In genomic region chr7:138167869-138168296, GRCh38 we compare ENCODE assay signal across 15 cellular contexts.
DNase-seq lines count a peak whose midpoint lies in the region; ATAC-seq, FAIRE-seq and TF ChIP-seq lines count a peak whose summit lies in the region.
"Had no signal": no experiment of that assay in that cellular context is flagged by ENCODE, and none has a peak within 500 bp of the region (broad histone marks: within the 10 kb centered on the region; RNA-seq: fewer than 3 reads in every experiment).

No MANE protein-coding gene starts in this region.

- H2BK12ac ChIP-seq in H9 (ENCODE audit: insufficient read length, low read depth, low read length), result no peak overlapping the region

- H2BK5ac ChIP-seq in H9 (ENCODE audit: insufficient read length, low read length) (no peak overlapping the region), mesendoderm (ENCODE audit: low read length) (peak overlapping the region; percentile 89)

- H3K27me3 Mint-ChIP-seq in H9 (ENCODE audit: low read depth) (no peaks in the 10 kb centered on the region), Calu3 (ENCODE audit: unreplicated experiment) (no peaks in the 10 kb centered on the region)

- no peaks in the 10 kb centered on the region for H3K79me1 ChIP-seq in H9 (ENCODE audit: insufficient read depth, low read depth, low read length, poor library complexity, severe bottlenecking)
- no peaks in the 10 kb centered on the region for H3K79me1 ChIP-seq in mesendoderm (ENCODE audit: low read length)

- H3K4me2 ChIP-seq in H9 (ENCODE audit: insufficient read depth, insufficient read length, low read length) (no peak overlapping the region), K562 (ENCODE audit: insufficient read depth, low read length) (no peak overlapping the region), mesendoderm (ENCODE audit: low read length) (no peak overlapping the region)

- TF ChIP-seq CTCF in H9 (conservative IDR thresholded peaks at IDR 0.05), result no peak; the same call in 2 of the 3 replicates
- no peak for TF ChIP-seq CTCF in K562 (IDR thresholded peaks at IDR 0.05 in 2 of 3, conservative IDR thresholded peaks at IDR 0.05 in 1 of 3; ENCODE audit: insufficient read depth in 2 of 3, low read depth in 1 of 3, low read length in 3 of 3)
- TF ChIP-seq CTCF in Calu3 (IDR thresholded peaks at IDR 0.05; ENCODE audit: unreplicated experiment), result no peak
- no peak for TF ChIP-seq CTCF in left lung (IDR thresholded peaks at IDR 0.05)
- TF ChIP-seq CTCF in body of pancreas (IDR thresholded peaks at IDR 0.05), result no peak

- peaks cover 52% of the 10 kb centered on the region in 2 experiments for H3K4me1 Mint-ChIP-seq in H9
- no peaks in the 10 kb centered on the region for H3K4me1 Mint-ChIP-seq in Calu3 (ENCODE audit: low read depth, unreplicated experiment)

- H3K56ac ChIP-seq in H9 (ENCODE audit: insufficient read length, low read depth, low read length) (no peak overlapping the region), mesendoderm (ENCODE audit: low read length) (peak overlapping the region; percentile 72)

- no peak for TF ChIP-seq EP300 in K562 (IDR thresholded peaks at IDR 0.05; ENCODE audit: low read length)

- CTCF ChIA-PET in K562 (lab: Yijun Ruan, JAX; ENCODE audit: low intra/inter-chr PET ratio) (no interaction called here), Calu3 (lab: Charles Lee) (no interaction called here)

- H3K9me3 ChIP-seq in H9 (ENCODE audit: control insufficient read depth, low read depth, low read length) (peaks cover 18% of the 10 kb centered on the region), K562 (replicated peaks; ENCODE audit: control insufficient read depth, insufficient read depth, low read depth, low read length) (peaks cover 11% of the 10 kb centered on the region), left lung (peaks cover 0 to 27% of the 10 kb centered on the region in 2 donors), body of pancreas (peaks cover 0 to 10% (median 0%) of the 10 kb centered on the region in 3 donors)

- H4K20me1 ChIP-seq in H9 (ENCODE audit: control insufficient read depth, insufficient read depth, insufficient read length) (no peaks in the 10 kb centered on the region), K562 (replicated peaks; ENCODE audit: control insufficient read depth, insufficient read depth, low read length) (no peaks in the 10 kb centered on the region)

- FAIRE-seq in K562 (lab: Jason Lieb, UNC), result no peak
- FAIRE-seq: A204.1 had no signal

- H2BK20ac ChIP-seq in H9 (ENCODE audit: low read depth, low read length, poor library complexity, severe bottlenecking), result no peak overlapping the region

- intact Hi-C loops in K562 (cut with micrococcal nuclease) (no loop called here), Calu3 (cut with micrococcal nuclease; ENCODE audit: unreplicated experiment) (no loop called here), left lung (cut with DNase I) (no loop called here), body of pancreas (cut with DNase I) (no loop called here)

- H2BK120ac ChIP-seq in H9 (ENCODE audit: low read depth, low read length, poor library complexity, severe bottlenecking), result no peak overlapping the region
- peak overlapping the region; percentile 99 for H2BK120ac ChIP-seq in mesendoderm (ENCODE audit: low read depth, low read length)

- H3K18ac ChIP-seq in H9 (ENCODE audit: insufficient read length, low read depth, low read length) (no peak overlapping the region), mesendoderm (ENCODE audit: low read length) (peak overlapping the region; percentile 91)

- H3K27ac Mint-ChIP-seq in H9 (peak overlapping the region; percentile 96 to 99 (median 99)), Calu3 (ENCODE audit: unreplicated experiment) (no peak overlapping the region)

- H3K36me3 Mint-ChIP-seq in H9 (ENCODE audit: insufficient read depth in 1 of 3, low read depth in 3 of 3), result peaks cover 14 to 36% (median 24%) of the 10 kb centered on the region in 3 experiments
- H3K36me3 Mint-ChIP-seq in Calu3 (ENCODE audit: insufficient read depth, unreplicated experiment), result no peaks in the 10 kb centered on the region

- H3K4me1 ChIP-seq in H9 (ENCODE audit: insufficient read depth, low read length), result peaks cover 13% of the 10 kb centered on the region; the same call in 1 of the 2 replicates
- H3K4me1 ChIP-seq in K562 (replicated peaks in 1 of 2; ENCODE audit: control insufficient read depth in 2 of 2, insufficient read depth in 2 of 2, low read length in 2 of 2), result no peaks in the 10 kb centered on the region
- H3K4me1 ChIP-seq in mesendoderm (ENCODE audit: control insufficient read depth, low read depth, low read length), result peaks cover 7% of the 10 kb centered on the region
- H3K4me1 ChIP-seq in left lung, result no peaks in the 10 kb centered on the region
- no peaks in the 10 kb centered on the region for H3K4me1 ChIP-seq in body of pancreas

- POLR2A ChIA-PET in K562 (lab: Yijun Ruan, JAX), result no interaction called here

- BruUV-seq in K562 (replicated peaks; lab: Mats Ljungman, UMichigan) (no TSS peak), Calu3 (replicated peaks; lab: Mats Ljungman, UMichigan) (no TSS peak)

- H4K91ac ChIP-seq in H9 (ENCODE audit: insufficient read length, low read depth, low read length), result no peak overlapping the region

- DNase-seq in ELF-1 (ENCODE audit: low read depth, low spot score) (peak; percentile 70), H9 (peak; percentile 67), K562 (ENCODE audit: extremely low read depth in 1 of 4, low spot score in 3 of 4) (no peak), mesendoderm (peak; percentile 86), Calu3 (no peak), left lung (no peak), foreskin melanocyte (no peak), body of pancreas (no peak)
- DNase-seq: C1 segment of cervical spinal cord, NCI-H1092, NCI-H1694, NCI-H2107, NCI-H526 treated with DMSO at 0.1 percent for 48 hours, PC-3 had no signal

- H3K27ac ChIP-seq in H9 (ENCODE audit: insufficient read length, low read depth, low read length), result peak overlapping the region; percentile 100
- H3K27ac ChIP-seq in K562 (ENCODE audit: extremely low read depth, low read depth, low read length), result no peak overlapping the region
- peak overlapping the region; percentile 82 for H3K27ac ChIP-seq in mesendoderm (ENCODE audit: low read depth, low read length)
- no peak overlapping the region for H3K27ac ChIP-seq in left lung
- H3K27ac ChIP-seq in body of pancreas, result no peak overlapping the region

- no peaks in the 10 kb centered on the region for H3K36me3 ChIP-seq in K562 (ENCODE audit: control insufficient read depth, insufficient read depth, low read length)
- H3K36me3 ChIP-seq in mesendoderm (ENCODE audit: control insufficient read depth, insufficient read depth, low read length), result no peaks in the 10 kb centered on the region
- H3K36me3 ChIP-seq in left lung, result no peaks in the 10 kb centered on the region
- H3K36me3 ChIP-seq in body of pancreas (replicated peaks in 1 of 2; ENCODE audit: insufficient read depth in 1 of 2, low read depth in 2 of 2), result no peaks in the 10 kb centered on the region

- ATAC-seq in K562 (no peak), left lung (no peak), body of pancreas (no peak)
- ATAC-seq: PC-3 had no signal

- H2BK15ac ChIP-seq in H9 (ENCODE audit: low read depth, low read length), result no peak overlapping the region
- no peak overlapping the region for H2BK15ac ChIP-seq in mesendoderm (replicated peaks; ENCODE audit: low read depth)

- no peak overlapping the region for H3K23ac ChIP-seq in H9 (ENCODE audit: insufficient read length, low read depth, low read length)
- H3K23ac ChIP-seq in mesendoderm (ENCODE audit: low read length), result no peak overlapping the region

- no peak overlapping the region for H3T11ph ChIP-seq in H9 (ENCODE audit: low read length)

- H3K4me3 Mint-ChIP-seq in H9 (peak overlapping the region; percentile 16 to 36; a peak in 4 of 5 replicates), Calu3 (ENCODE audit: low read depth, unreplicated experiment) (no peak overlapping the region)

- no CpG with 5 or more reads among the region's 1 CpG for WGBS in H9 (ENCODE audit: extremely low coverage, insufficient read length, low lambda C conversion rate)
- WGBS in K562 (ENCODE audit: insufficient coverage, low coverage, missing lambda C conversion rate), result 4% methylated on average over 1 of the region's 1 CpG
- no CpG with 5 or more reads among the region's 1 CpG for WGBS in mesendoderm (ENCODE audit: extremely low coverage, insufficient coverage, low lambda C conversion rate)
- 89 to 96% methylated on average over 1 of the region's 1 CpG for WGBS in body of pancreas, 2 donors

- H3K9ac ChIP-seq in H9 (ENCODE audit: extremely low read depth, insufficient read length, low read length) (no peak overlapping the region), K562 (ENCODE audit: insufficient read depth in 1 of 2, low read depth in 2 of 2, low read length in 2 of 2) (no peak overlapping the region), mesendoderm (ENCODE audit: low read length) (no peak overlapping the region)

- H3K4me3 ChIP-seq in K562 (no peak overlapping the region), mesendoderm (ENCODE audit: low read length) (no peak overlapping the region), left lung (no peak overlapping the region), body of pancreas (no peak overlapping the region)

- no peak overlapping the region for H3K14ac ChIP-seq in H9 (ENCODE audit: insufficient read depth, low read length)

- no peak for TF ChIP-seq RAD21 in K562 (CRISPR knock-in tag; conservative IDR thresholded peaks at IDR 0.05 in 1 of 2, IDR thresholded peaks at IDR 0.05 in 1 of 2)

- no peak overlapping the region for H4K8ac ChIP-seq in H9 (replicated peaks; ENCODE audit: insufficient read length, low read depth, low read length)
- peak overlapping the region; percentile 89 for H4K8ac ChIP-seq in mesendoderm (ENCODE audit: low read depth, low read length)

- H3K9me1 ChIP-seq in K562 (ENCODE audit: control insufficient read depth, insufficient read depth, low read length), result no peaks in the 10 kb centered on the region

- H2AK5ac ChIP-seq in H9 (ENCODE audit: insufficient read length, low read length) (no peak overlapping the region), mesendoderm (ENCODE audit: low read length) (no peak overlapping the region)

- in situ Hi-C loops in K562 (cut with MboI), result no loop called here

- no peak overlapping the region for H2AFZ ChIP-seq in H9 (ENCODE audit: low read length)
- H2AFZ ChIP-seq in K562 (ENCODE audit: low read depth, low read length), result no peak overlapping the region

- H4K5ac ChIP-seq in H9 (ENCODE audit: insufficient read length, low read depth, low read length) (no peak overlapping the region), mesendoderm (ENCODE audit: low read length) (no peak overlapping the region)

- H3K79me2 ChIP-seq in H9 (ENCODE audit: insufficient read depth, low read length) (no peaks in the 10 kb centered on the region), K562 (ENCODE audit: control insufficient read depth, insufficient read depth, low read length) (no peaks in the 10 kb centered on the region), mesendoderm (ENCODE audit: control insufficient read depth, insufficient read depth, low read length) (no peaks in the 10 kb centered on the region)

- H3K9me3 Mint-ChIP-seq in H9 (peaks cover 30 to 32% of the 10 kb centered on the region in 2 experiments), Calu3 (ENCODE audit: low read depth, unreplicated experiment) (peaks cover 8% of the 10 kb centered on the region)

- H3K27me3 ChIP-seq in H9 (ENCODE audit: insufficient read depth, low read length) (no peaks in the 10 kb centered on the region), K562 (ENCODE audit: control insufficient read depth in 2 of 2, insufficient read depth in 2 of 2, low read length in 2 of 2) (peaks cover 0 to 5% of the 10 kb centered on the region in 2 experiments; a peak in 2 of 5 replicates), mesendoderm (ENCODE audit: insufficient read depth, low read length, poor library complexity) (no peaks in the 10 kb centered on the region), left lung (no peaks in the 10 kb centered on the region), body of pancreas (no peaks in the 10 kb centered on the region)

- H3K23me2 ChIP-seq in H9 (ENCODE audit: insufficient read length, low read depth, low read length, poor library complexity, severe bottlenecking), result no peaks in the 10 kb centered on the region

- H3K4ac ChIP-seq in H9 (ENCODE audit: low read depth, low read length) (no peak overlapping the region), mesendoderm (ENCODE audit: low read depth, low read length) (peak overlapping the region; percentile 98)

- TF ChIP-seq POLR2A in K562 (conservative IDR thresholded peaks at IDR 0.05) (no peak), body of pancreas (IDR thresholded peaks at IDR 0.05) (no peak)

Comparison
In these comparisons a context has a peak if more than half of its experiments do, and no peak if none do; other contexts are left out.
1. DNase-seq: peak in ELF-1 (single experiment), H9 (single experiment) and mesendoderm (single experiment); none in K562 (0 of 4), Calu3 (single experiment), left lung (0 of 2), foreskin melanocyte (single experiment) and body of pancreas (0 of 4).
2. H3K27ac ChIP-seq: peak in H9 (single experiment) and mesendoderm (single experiment); none in K562 (single experiment), left lung (0 of 2) and body of pancreas (0 of 4).